ENCODE assay signal across 15 cellular contexts in genomic region chr7:44077681-44078091, GRCh38. TPM values are rescaled to one million over a fixed set of nuclear protein-coding genes. Genes with fewer than 3 reads are reported as not detected.
A peak's percentile ranks its signal among the peaks of the same experiment; 100 is the strongest.
DNase-seq lines count a peak whose midpoint lies in the region; ATAC-seq and TF ChIP-seq lines count a peak whose summit lies in the region.
"Had no signal": no experiment of that assay in that cellular context is flagged by ENCODE, and none has a peak within 500 bp of the region (broad histone marks: within the 10 kb centered on the region; RNA-seq: fewer than 3 reads in every experiment).

No MANE protein-coding gene starts in this region.

- POLR2A ChIA-PET in CD4-positive, alpha-beta T cell (lab: Charles Lee), result interaction anchor here (0.7 kb wide), 1 partner anchor 34 kb away, joined by 3 read pairs; the partner anchor contains the start of gene DBNL

- H3K4me3 ChIP-seq in Jurkat, Clone E6-1 (ENCODE audit: low read length), result peak overlapping the region; percentile 9
- H3K4me3 ChIP-seq: vagina had no signal

- CTCF ChIA-PET in CD4-positive, alpha-beta T cell (lab: Charles Lee), result no interaction called here

- DNase-seq in CD4-positive, alpha-beta T cell, result no peak
- DNase-seq in Jurkat, Clone E6-1 (ENCODE audit: low read depth, low spot score), result peak; percentile 62
- DNase-seq in Right ventricle myocardium superior, result peak; percentile 69
- peak; percentile 61 for DNase-seq in posterior vena cava (ENCODE audit: low spot score)
- no peak for DNase-seq in OCI-M2 (lab: John Stamatoyannopoulos, UW; ENCODE audit: unreplicated experiment)
- no peak for DNase-seq in ecto neural progenitor cell (ENCODE audit: low spot score)
- no peak for DNase-seq in NCI-H524 (lab: John Stamatoyannopoulos, UW)
- DNase-seq: EL; MV-4-11; NCI-H345; SK-N-SH; stimulated activated CD4-positive, alpha-beta T cell treated with anti-CD3 and anti-CD28 coated beads, Interleukin-4, amount 100 ng/mL, for 1 hour had no signal

- no peaks in the 10 kb centered on the region for H3K27me3 Mint-ChIP-seq in CD4-positive, alpha-beta T cell

- no peaks in the 10 kb centered on the region for H3K9me3 ChIP-seq in CD4-positive, alpha-beta T cell (ENCODE audit: control insufficient read depth, low read length)
- H3K9me3 ChIP-seq: SK-N-SH, vagina had no signal

- H3K4me1 Mint-ChIP-seq in CD4-positive, alpha-beta T cell (ENCODE audit: low read depth), result peaks cover 23% of the 10 kb centered on the region

- intact Hi-C loops in CD4-positive, alpha-beta T cell (cut with DNase I, micrococcal nuclease), result no loop called here
- intact Hi-C loops in Right ventricle myocardium superior (cut with DNase I), result no loop called here
- intact Hi-C loops in posterior vena cava (cut with DNase I), result loop anchor here (5.0 kb wide), 2 partner anchors 35 to 115 kb away; no protein-coding TSS in a partner anchor

- H3K9me3 Mint-ChIP-seq in CD4-positive, alpha-beta T cell, result no peaks in the 10 kb centered on the region

- TF ChIP-seq CTCF in CD4-positive, alpha-beta T cell (IDR thresholded peaks at IDR 0.05), result no peak

- H3K27me3 ChIP-seq in CD4-positive, alpha-beta T cell (ENCODE audit: control insufficient read depth, insufficient read depth, low read length), result no peaks in the 10 kb centered on the region
- H3K27me3 ChIP-seq: vagina had no signal

- no peak overlapping the region for H3K4me3 Mint-ChIP-seq in CD4-positive, alpha-beta T cell

- H3K27ac Mint-ChIP-seq in CD4-positive, alpha-beta T cell, result peak overlapping the region; percentile 28

- no peak overlapping the region for H3K27ac ChIP-seq in CD4-positive, alpha-beta T cell (ENCODE audit: low read depth, low read length)
- H3K27ac ChIP-seq: C4-2B, vagina had no signal

- no peak for ATAC-seq in CD4-positive, alpha-beta T cell (ENCODE audit: poor library complexity)
- ATAC-seq in Right ventricle myocardium superior (ENCODE audit: poor library complexity), result peak; percentile 39

- peaks cover 75% of the 10 kb centered on the region for H3K36me3 Mint-ChIP-seq in CD4-positive, alpha-beta T cell (ENCODE audit: low read depth)

RNA-seq across cellular contexts. Expression of gene POLM, which starts 4.6 kb away (rescaled TPM):
- 10 to 100 TPM; 33.6 to 35.6 TPM for total RNA-seq in CD4-positive, alpha-beta T cell
- polyA plus RNA-seq in Jurkat, Clone E6-1 (2012; ENCODE audit: insufficient read depth, insufficient read length), result 34.9 TPM
- total RNA-seq in Right ventricle myocardium superior (15.5 TPM), posterior vena cava (10 to 100 TPM in 1 of 2 donors, 1 to 10 TPM in 1; 9.4 to 16.9 TPM)

RNA-seq across cellular contexts. Expression of gene PGAM2, which starts 12.3 kb away (rescaled TPM):
- total RNA-seq in CD4-positive, alpha-beta T cell, result 1 to 10 TPM; 1.3 to 1.8 TPM
- polyA plus RNA-seq in Jurkat, Clone E6-1 (2012; ENCODE audit: insufficient read depth, insufficient read length), result not detected
- total RNA-seq in Right ventricle myocardium superior (1,131 TPM), posterior vena cava (1 to 10 TPM; 1.6 to 2.1 TPM)
- total RNA-seq: vagina had no signal
- polyA plus RNA-seq: keratinocyte had no signal

RNA-seq across cellular contexts. Expression of gene AEBP1, which starts 26.5 kb away (rescaled TPM):
- 10 to 100 TPM; 20.3 to 21.3 TPM for total RNA-seq in CD4-positive, alpha-beta T cell
- 63.2 TPM for polyA plus RNA-seq in Jurkat, Clone E6-1 (2012; ENCODE audit: insufficient read depth, insufficient read length)
- 12.4 TPM for total RNA-seq in Right ventricle myocardium superior
- 100 to 1,000 TPM; 783 to 919 TPM for total RNA-seq in posterior vena cava

RNA-seq across cellular contexts. Expression of gene DBNL, which starts 33.2 kb away (rescaled TPM):
- 10 to 100 TPM; 88.5 to 90.6 TPM for total RNA-seq in CD4-positive, alpha-beta T cell
- 93.0 TPM for polyA plus RNA-seq in Jurkat, Clone E6-1 (2012; ENCODE audit: insufficient read depth, insufficient read length)
- total RNA-seq in Right ventricle myocardium superior (28.0 TPM), posterior vena cava (10 to 100 TPM; 82.8 to 91.0 TPM)

RNA-seq across cellular contexts. Expression of gene POLD2, which starts 45.7 kb away (rescaled TPM):
- total RNA-seq in CD4-positive, alpha-beta T cell, result 10 to 100 TPM; 45.2 to 48.3 TPM
- polyA plus RNA-seq in Jurkat, Clone E6-1 (2012; ENCODE audit: insufficient read depth, insufficient read length), result 300 TPM
- 75.3 TPM for total RNA-seq in Right ventricle myocardium superior
- total RNA-seq in posterior vena cava, result 10 to 100 TPM; 39.9 to 60.0 TPM

Comparison
In these comparisons a context has a peak if more than half of its experiments do, and no peak if none do; other contexts are left out.
1. DNase-seq: peak in Jurkat, Clone E6-1 (single experiment), Right ventricle myocardium superior (single experiment) and posterior vena cava (single experiment); none in CD4-positive, alpha-beta T cell (0 of 10), OCI-M2 (single experiment), ecto neural progenitor cell (single experiment) and NCI-H524 (0 of 2).
2. RNA of gene PGAM2, which starts 12.3 kb away (total RNA-seq): 1,131 TPM in Right ventricle myocardium superior (single experiment); 1.6 to 2.1 TPM in posterior vena cava and 1.3 to 1.8 TPM in CD4-positive, alpha-beta T cell; every median in the first group is over 100 times any median in the second.
3. RNA of gene AEBP1, which starts 26.5 kb away (total RNA-seq): 783 to 919 TPM in posterior vena cava; 20.3 to 21.3 TPM in CD4-positive, alpha-beta T cell and 12.4 TPM in Right ventricle myocardium superior (single experiment); every median in the first group is over 10 times any median in the second.
4. intact Hi-C loops: an anchor here in posterior vena cava (5.0 kb wide); none called in CD4-positive, alpha-beta T cell and Right ventricle myocardium superior.